In the genomic region with DNA sequence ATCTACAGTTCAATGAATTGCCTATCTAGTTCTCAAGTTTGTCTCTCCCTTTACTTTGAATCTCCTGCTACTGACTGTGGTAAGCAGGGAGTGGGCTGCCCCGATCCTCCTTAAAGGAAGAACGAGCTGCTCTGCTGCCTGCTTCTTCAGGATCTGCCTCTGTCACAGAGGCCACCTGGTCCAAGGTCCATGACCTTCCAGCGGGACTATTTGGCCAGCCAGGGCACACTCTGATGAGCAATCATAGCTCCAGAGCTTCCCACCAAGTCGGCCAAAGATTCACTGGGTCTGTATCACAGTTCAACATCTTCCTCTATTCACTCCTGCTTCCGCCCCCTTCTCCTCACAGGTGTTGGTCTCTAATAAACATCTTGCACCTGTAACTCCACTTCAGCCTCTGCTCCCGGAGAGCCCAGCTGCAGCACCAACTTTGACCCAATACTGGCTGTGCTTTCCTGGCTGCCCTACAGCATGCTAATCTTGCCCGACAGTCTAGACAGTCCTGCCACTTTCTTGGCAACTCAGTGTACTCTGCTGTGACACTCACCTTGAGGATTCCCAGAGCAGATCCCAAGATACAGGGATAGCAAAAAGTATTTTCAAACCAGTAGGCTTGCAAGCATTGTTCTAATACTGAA, we compare ENCODE assay signal across 26 cellular contexts. TPM values are rescaled to one million over a fixed set of nuclear protein-coding genes. Genes with fewer than 3 reads are reported as not detected.
DNase-seq lines count a peak whose midpoint lies in the region; ATAC-seq, FAIRE-seq and TF ChIP-seq lines count a peak whose summit lies in the region.
"Had no signal": no experiment of that assay in that cellular context is flagged by ENCODE, and none has a peak within 500 bp of the region (broad histone marks: within the 10 kb centered on the region; RNA-seq: fewer than 3 reads in every experiment).

No MANE protein-coding gene starts in this region.

- H3K4me3 ChIP-seq in liver (ENCODE audit: low read depth in 1 of 3, low read length in 3 of 3) (no peak overlapping the region), HepG2 (replicated peaks in 1 of 3; ENCODE audit: insufficient read depth in 1 of 3, low read depth in 2 of 3, low read length in 3 of 3) (no peak overlapping the region)

- no peaks in the 10 kb centered on the region for H3K9me3 Mint-ChIP-seq in T-helper 2 cell treated with Interferon-gamma antibody and Interleukin-4, amounts not matched to agents 5 μg/mL and 100 μg/mL, for 36 hours
- H3K9me3 Mint-ChIP-seq: CD8-positive, alpha-beta T cell had no signal

- TF ChIP-seq EP300 in HepG2 (IDR thresholded peaks at IDR 0.05; ENCODE audit: low read depth in 2 of 2, low read length in 2 of 2) (no peak), HepG2 (CRISPR knock-in tag; IDR thresholded peaks at IDR 0.05; ENCODE audit: borderline replicate concordance) (no peak)

- H3K4me1 Mint-ChIP-seq in T-helper 2 cell treated with Interferon-gamma antibody and Interleukin-4, amounts not matched to agents 5 μg/mL and 100 μg/mL, for 36 hours (ENCODE audit: low read depth) = peaks cover 7% of the 10 kb centered on the region
- H3K4me1 Mint-ChIP-seq: B cell had no signal

- WGBS in liver = 46% methylated on average over 7 of the region's 7 CpGs
- WGBS in HepG2 (ENCODE audit: low lambda C conversion rate) = 5% methylated on average over 6 of the region's 7 CpGs

- H3K27me3 ChIP-seq in liver (ENCODE audit: control insufficient read depth in 4 of 4, insufficient read depth in 4 of 4, low read length in 3 of 4) (no peaks in the 10 kb centered on the region), HepG2 (ENCODE audit: control insufficient read depth in 1 of 2, insufficient read depth in 2 of 2, low read length in 2 of 2) (no peaks in the 10 kb centered on the region)

- H3K27me3 Mint-ChIP-seq in T-helper 2 cell treated with Interferon-gamma antibody and Interleukin-4, amounts not matched to agents 5 μg/mL and 100 μg/mL, for 36 hours (ENCODE audit: low read depth) = peaks cover 23% of the 10 kb centered on the region

- H3K4me1 ChIP-seq in liver (ENCODE audit: control insufficient read depth in 4 of 4, insufficient read depth in 4 of 4, low read length in 3 of 4) (no peaks in the 10 kb centered on the region), HepG2 (ENCODE audit: insufficient read depth, low read length) (no peaks in the 10 kb centered on the region)
- H3K4me1 ChIP-seq: Caco-2 had no signal

- H3K27ac Mint-ChIP-seq in T-helper 2 cell treated with Interferon-gamma antibody and Interleukin-4, amounts not matched to agents 5 μg/mL and 100 μg/mL, for 36 hours = no peak overlapping the region
- H3K27ac Mint-ChIP-seq: B cell; CD8-positive, alpha-beta T cell had no signal

- H3K9me3 ChIP-seq in liver (ENCODE audit: control insufficient read depth in 4 of 4, low read length in 3 of 4) (no peaks in the 10 kb centered on the region), HepG2 (ENCODE audit: low read length) (no peaks in the 10 kb centered on the region)
- H3K9me3 ChIP-seq: Caco-2, SK-N-SH had no signal

- TF ChIP-seq POLR2A in HepG2 (IDR thresholded peaks at IDR 0.05; ENCODE audit: insufficient read depth in 1 of 2, low read depth in 2 of 2, low read length in 2 of 2) = no peak

- POLR2A ChIA-PET in HepG2 (lab: Yijun Ruan, JAX) = no interaction called here

- no peak overlapping the region for H3K27ac ChIP-seq in liver (ENCODE audit: low read depth in 1 of 2, low read length in 2 of 2)
- H3K27ac ChIP-seq in HepG2 (ENCODE audit: extremely low read length, insufficient read depth, low read length) = no peak overlapping the region
- H3K27ac ChIP-seq: 22Rv1, C4-2B, RWPE1 had no signal

- H2AFZ ChIP-seq in HepG2 (ENCODE audit: low read length) = no peak overlapping the region

- peak; percentile 17 for DNase-seq in NCI-H2107 treated with DMSO at 0.1 percent for 48 hours (lab: John Stamatoyannopoulos, UW; ENCODE audit: unreplicated experiment)
- DNase-seq in NCI-H2107 (lab: John Stamatoyannopoulos, UW) = no peak
- no peak for DNase-seq in HepG2 (ENCODE audit: low spot score)
- DNase-seq in left lobe of liver (ENCODE audit: low spot score) = no peak
- no peak for DNase-seq in T-helper 2 cell treated with Interferon-gamma antibody and Interleukin-4, amounts not matched to agents 5 μg/mL and 100 μg/mL, for 36 hours (ENCODE audit: low spot score)
- DNase-seq in activated CD8-positive, alpha-beta memory T cell treated with anti-CD3 and anti-CD28 coated beads, Interleukin-2, amount 50 U/mL, for 4 hours = no peak
- DNase-seq: Caco-2; CD8-positive, alpha-beta T cell; GF-D8; Karpas-422; NCI-H1092; NCI-H1417 treated with DMSO at 0.1 percent for 48 hours; NCI-H1694 treated with DMSO at 0.1 percent for 48 hours; NCI-H2081; NCI-H446; NCI-H526 treated with DMSO at 0.1 percent for 48 hours; SK-N-SH had no signal

- CTCF ChIA-PET in HepG2 (lab: Yijun Ruan, JAX; ENCODE audit: low intra/inter-chr PET ratio, low total read pairs) = no interaction called here

- no peaks in the 10 kb centered on the region for H4K20me1 ChIP-seq in HepG2 (ENCODE audit: insufficient read depth, low read length)

- intact Hi-C loops in HepG2 (cut with micrococcal nuclease; ENCODE audit: unreplicated experiment) = no loop called here

- ATAC-seq in HepG2 = no peak
- ATAC-seq in left lobe of liver = peak; percentile 75
- ATAC-seq in HG03108 (IDR thresholded peaks at IDR 0.05; ENCODE audit: unreplicated experiment) = no peak
- ATAC-seq: CD8-positive, alpha-beta T cell; HCT116 had no signal

- TF ChIP-seq RAD21 in liver (IDR thresholded peaks at IDR 0.05) (no peak), HepG2 (CRISPR knock-in tag; IDR thresholded peaks at IDR 0.05) (no peak)

- H3K9ac ChIP-seq in liver (ENCODE audit: low read depth in 1 of 2, low read length in 2 of 2) = no peak overlapping the region
- no peak overlapping the region for H3K9ac ChIP-seq in HepG2 (ENCODE audit: insufficient read depth, low read depth, low read length)
- H3K9ac ChIP-seq: SK-N-SH had no signal

- H3K36me3 ChIP-seq in liver (ENCODE audit: control insufficient read depth in 4 of 4, insufficient read depth in 3 of 4, low read depth in 1 of 4, low read length in 3 of 4) (no peaks in the 10 kb centered on the region), HepG2 (replicated peaks in 1 of 2; ENCODE audit: control insufficient read depth in 1 of 2, insufficient read depth in 2 of 2, low read length in 2 of 2) (no peaks in the 10 kb centered on the region)

- H3K36me3 Mint-ChIP-seq in T-helper 2 cell treated with Interferon-gamma antibody and Interleukin-4, amounts not matched to agents 5 μg/mL and 100 μg/mL, for 36 hours (ENCODE audit: low read depth) = no peaks in the 10 kb centered on the region
- H3K36me3 Mint-ChIP-seq: CD8-positive, alpha-beta T cell had no signal

- in situ Hi-C loops in HepG2 (cut with HindIII; ENCODE audit: extremely low pct_ligation_motif_present, low pct_unique_long_range_greater_than_20kb) = no loop called here

- no peaks in the 10 kb centered on the region for H3K79me2 ChIP-seq in HepG2 (ENCODE audit: insufficient read depth, low read length)

- FAIRE-seq in HepG2 (lab: Jason Lieb, UNC) = no peak
- FAIRE-seq: GM12891 had no signal

- H3K4me2 ChIP-seq in HepG2 (ENCODE audit: low read depth, low read length) = no peak overlapping the region
- H3K4me2 ChIP-seq: SK-N-SH had no signal

- no peak overlapping the region for H3K4me3 Mint-ChIP-seq in T-helper 2 cell treated with Interferon-gamma antibody and Interleukin-4, amounts not matched to agents 5 μg/mL and 100 μg/mL, for 36 hours
- H3K4me3 Mint-ChIP-seq: B cell; CD8-positive, alpha-beta T cell had no signal

- no TSS peak for BruUV-seq in HepG2 (replicated peaks; lab: Mats Ljungman, UMichigan)

- TF ChIP-seq CTCF in liver (IDR thresholded peaks at IDR 0.05; ENCODE audit: low read depth, low read length, missing input control) (no peak), HepG2 (CRISPR knock-in tag; IDR thresholded peaks at IDR 0.05) (no peak)

TF ChIP-seq in liver, 16 proteins besides CTCF, POLR2A, EP300 and RAD21 (continues in another document):
- TF ChIP-seq, protein P1, sequence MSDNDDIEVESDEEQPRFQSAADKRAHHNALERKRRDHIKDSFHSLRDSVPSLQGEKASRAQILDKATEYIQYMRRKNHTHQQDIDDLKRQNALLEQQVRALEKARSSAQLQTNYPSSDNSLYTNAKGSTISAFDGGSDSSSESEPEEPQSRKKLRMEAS (IDR thresholded peaks at IDR 0.05) = no peak
- no peak for TF ChIP-seq TAF1 (conservative IDR thresholded peaks at IDR 0.05)
- TF ChIP-seq HNF4A (conservative IDR thresholded peaks at IDR 0.05) = peak; percentile 48 to 70

TF ChIP-seq in HepG2, 621 proteins besides CTCF, POLR2A, EP300 and RAD21 (continues in another document):
- no peak for TF ChIP-seq ZNF496 (CRISPR knock-in tag; IDR thresholded peaks at IDR 0.05; ENCODE audit: insufficient replicate concordance)
- TF ChIP-seq CCAR2 (optimal IDR thresholded peaks at IDR 0.05; ENCODE audit: low read depth, low read length) = no peak
- TF ChIP-seq YY1 (IDR thresholded peaks at IDR 0.05; ENCODE audit: insufficient read depth, insufficient replicate concordance, low read depth, low read length) = no peak
- TF ChIP-seq ZNF329 (CRISPR knock-in tag; IDR thresholded peaks at IDR 0.05; ENCODE audit: low read depth) = no peak

RNA-seq across cellular contexts. Expression of a gene that starts 16.9 kb away (rescaled TPM):
- 1 to 10 TPM; 1.3 to 2.7 TPM for total RNA-seq in liver
- 1 to 10 TPM in 1 of 2 donors, under 1 TPM in 1; 0.96 to 2.3 TPM for polyA plus RNA-seq in liver
- not detected in 2 replicates for total RNA-seq in HepG2 (2016; rRNA removed; fragmentation: Illumina TruSeq; extraction: Trizol)
- not detected in 2 replicates for total RNA-seq in HepG2 (2016; cell fraction: cytosol; rRNA removed; fragmentation: Illumina TruSeq; extraction: Trizol; ENCODE audit: low read depth)
- not detected in 2 replicates for total RNA-seq in HepG2 (2016; cell fraction: insoluble cytoplasmic fraction; rRNA removed; fragmentation: Illumina TruSeq; extraction: Trizol)
- not detected in 2 replicates for total RNA-seq in HepG2 (2016; cell fraction: membrane; rRNA removed; fragmentation: Illumina TruSeq; extraction: Trizol)
- total RNA-seq in HepG2 (2016; cell fraction: nucleus; rRNA removed; fragmentation: Illumina TruSeq; extraction: Trizol) = not detected in 2 replicates
- polyA plus RNA-seq in HepG2 (2011; rRNA removed) = not detected in 2 replicates
- not detected in 2 replicates for polyA plus RNA-seq in HepG2 (2011; cell fraction: cytosol; rRNA removed)
- not detected in 2 replicates for polyA plus RNA-seq in HepG2 (2011; cell fraction: nucleus; rRNA removed)
- polyA plus RNA-seq in HepG2 (2012) = not detected in 2 replicates
- polyA plus RNA-seq in HepG2 (2016; cell fraction: cytosol; fragmentation: Illumina TruSeq; extraction: Trizol; ENCODE audit: low read depth) = not detected in 2 replicates
- not detected in 2 replicates for polyA plus RNA-seq in HepG2 (2016; cell fraction: insoluble cytoplasmic fraction; fragmentation: Illumina TruSeq; extraction: Trizol; ENCODE audit: low read depth)
- not detected in 2 replicates for polyA plus RNA-seq in HepG2 (2016; cell fraction: membrane; fragmentation: Illumina TruSeq; extraction: Trizol; ENCODE audit: low read depth)
- not detected in 2 replicates for polyA plus RNA-seq in HepG2 (2016; cell fraction: nucleus; fragmentation: Illumina TruSeq; extraction: Trizol; ENCODE audit: insufficient read depth, low read depth)
- polyA minus RNA-seq in HepG2 (2011; rRNA and poly(A)+ RNA removed; ENCODE audit: low replicate concordance) = not detected in 2 replicates
- not detected in 2 replicates for polyA minus RNA-seq in HepG2 (2011; cell fraction: cytosol; rRNA and poly(A)+ RNA removed)
- polyA minus RNA-seq in HepG2 (2011; cell fraction: nucleus; rRNA and poly(A)+ RNA removed) = not detected in 2 replicates
- total RNA-seq in left lobe of liver = 1.6 TPM
- total RNA-seq: Caco-2, HT-29 had no signal
